ENCODE assay signal across 9 cellular contexts in genomic region chr9:72149231-72149975, GRCh38. TPM values are rescaled to one million over a fixed set of nuclear protein-coding genes. Genes with fewer than 3 reads are reported as not detected.
A peak's percentile ranks its signal among the peaks of the same experiment; 100 is the strongest.
DNase-seq lines count a peak whose midpoint lies in the region; ATAC-seq and TF ChIP-seq lines count a peak whose summit lies in the region.
"Had no signal": no experiment of that assay in that cellular context is flagged by ENCODE, and none has a peak within 500 bp of the region (broad histone marks: within the 10 kb centered on the region; RNA-seq: fewer than 3 reads in every experiment).

GDA (plus strand) TSS chr9:72149440; CDS start chr9:72149560, 120 bp downstream.

- H3K4me1 Mint-ChIP-seq in GM23338, result no peaks in the 10 kb centered on the region; the same call in 1 of the 3 replicates

- ATAC-seq in GM23338, result peak; percentile 95

- TF ChIP-seq CTCF in GM23338 (conservative IDR thresholded peaks at IDR 0.05; ENCODE audit: low read depth in 2 of 2) (0 out of 4 replicates have a peak, but pooled peaks of 1 of the 2 experiments have one; percentile 7), ascending aorta (IDR thresholded peaks at IDR 0.05) (no peak), liver (IDR thresholded peaks at IDR 0.05; ENCODE audit: low read depth, low read length, missing input control) (no peak)

- H3K4me3 Mint-ChIP-seq in GM23338, result peak within 1 kb of the TSS; percentile 79

- no peaks in the 10 kb centered on the region for H3F3A ChIP-seq in GM23338 (replicated peaks; ENCODE audit: low read depth)

- no peaks in the 10 kb centered on the region for H3K9me3 Mint-ChIP-seq in GM23338

- H3K79me2 ChIP-seq in GM23338 (replicated peaks; ENCODE audit: insufficient read depth), result no peaks in the 10 kb centered on the region

- DNase-seq in AG08396 (ENCODE audit: low spot score) (peak; percentile 16), GM23338 (ENCODE audit: low spot score) (peak; percentile 82), ascending aorta (ENCODE audit: low spot score in 2 of 2) (no peak), NCI-H2029 treated with DMSO at 0.1 percent for 48 hours (lab: John Stamatoyannopoulos, UW) (no peak), cerebellar cortex (ENCODE audit: low spot score) (no peak), NCI-H1694 (lab: John Stamatoyannopoulos, UW) (no peak)
- no peak for DNase-seq in effector memory CD4-positive, alpha-beta T cell
- DNase-seq: activated effector memory CD4-positive, alpha-beta T cell treated with anti-CD3 and anti-CD28 coated beads, Interleukin-2, amount 50 U/mL, for 16 hours had no signal

- peaks cover 4% of the 10 kb centered on the region; the same call in 1 of the 2 replicates for H3K4me1 ChIP-seq in GM23338 (ENCODE audit: insufficient read depth)
- no peaks in the 10 kb centered on the region for H3K4me1 ChIP-seq in ascending aorta
- peaks cover 5 to 23% (median 12%) of the 10 kb centered on the region in 4 donors for H3K4me1 ChIP-seq in liver (ENCODE audit: control insufficient read depth in 4 of 4, insufficient read depth in 4 of 4, low read length in 3 of 4)
- H3K4me1 ChIP-seq in effector memory CD4-positive, alpha-beta T cell (ENCODE audit: control insufficient read depth, insufficient read depth, low read length, poor library complexity, severe bottlenecking), result no peaks in the 10 kb centered on the region

- H2AFZ ChIP-seq in GM23338, result peak within 1 kb of the TSS; percentile 99

- no peaks in the 10 kb centered on the region; the same call in 2 of the 3 replicates for H3K36me3 Mint-ChIP-seq in GM23338 (ENCODE audit: low read depth)

- no peaks in the 10 kb centered on the region for H3K9me2 ChIP-seq in GM23338 (ENCODE audit: insufficient read depth)

- H3K9ac ChIP-seq in liver (ENCODE audit: low read depth in 1 of 2, low read length in 2 of 2), result peak within 1 kb of the TSS; percentile 80 to 90

- H3K4me3 ChIP-seq in GM23338 (peak within 1 kb of the TSS; percentile 66), ascending aorta (peak within 1 kb of the TSS; percentile 8 to 36), liver (ENCODE audit: low read depth in 1 of 3, low read length in 3 of 3) (peak within 1 kb of the TSS; percentile 69 to 91 (median 73))
- no peak within 1 kb of the TSS for H3K4me3 ChIP-seq in effector memory CD4-positive, alpha-beta T cell (ENCODE audit: insufficient read depth, low read depth, low read length, poor library complexity, severe bottlenecking)

- intact Hi-C loops in ascending aorta (cut with DNase I), result no loop called here

- H3K9me3 ChIP-seq in ascending aorta (no peaks in the 10 kb centered on the region), liver (ENCODE audit: control insufficient read depth in 4 of 4, low read length in 3 of 4) (no peaks in the 10 kb centered on the region)
- H3K9me3 ChIP-seq in effector memory CD4-positive, alpha-beta T cell (ENCODE audit: control insufficient read depth, low read length), result no peaks in the 10 kb centered on the region

- no peak within 1 kb of the TSS for H3K27ac Mint-ChIP-seq in GM23338

- H4K20me1 ChIP-seq in GM23338 (replicated peaks; ENCODE audit: insufficient read depth), result no peaks in the 10 kb centered on the region; the same call in 1 of the 2 replicates

- TF ChIP-seq RAD21 in liver (IDR thresholded peaks at IDR 0.05), result peak; percentile 14 to 56

- H3K36me3 ChIP-seq in GM23338 (ENCODE audit: insufficient read depth), result no peaks in the 10 kb centered on the region
- H3K36me3 ChIP-seq in ascending aorta, result no peaks in the 10 kb centered on the region
- no peaks in the 10 kb centered on the region for H3K36me3 ChIP-seq in liver (ENCODE audit: control insufficient read depth in 4 of 4, insufficient read depth in 3 of 4, low read depth in 1 of 4, low read length in 3 of 4)
- H3K36me3 ChIP-seq in effector memory CD4-positive, alpha-beta T cell (ENCODE audit: control insufficient read depth, insufficient read depth, low read length), result no peaks in the 10 kb centered on the region

- 2% methylated on average over 70 of the region's 70 CpGs for WGBS in liver

- H3K27ac ChIP-seq in GM23338 (ENCODE audit: low read depth) (no peak within 1 kb of the TSS), ascending aorta (no peak within 1 kb of the TSS), liver (ENCODE audit: low read depth in 1 of 2, low read length in 2 of 2) (peak within 1 kb of the TSS; percentile 98 to 99)
- no peak within 1 kb of the TSS for H3K27ac ChIP-seq in effector memory CD4-positive, alpha-beta T cell (ENCODE audit: insufficient read depth, low read length, poor library complexity, severe bottlenecking)

- H3K4me2 ChIP-seq in GM23338, result peak within 1 kb of the TSS; percentile 88

- peaks cover 32% of the 10 kb centered on the region for H3K27me3 Mint-ChIP-seq in GM23338 (ENCODE audit: insufficient read depth, low read depth, poor library complexity)

- H3K27me3 ChIP-seq in GM23338 (ENCODE audit: insufficient read depth) (peaks cover 42% of the 10 kb centered on the region), ascending aorta (no peaks in the 10 kb centered on the region), liver (ENCODE audit: control insufficient read depth in 4 of 4, insufficient read depth in 4 of 4, low read length in 3 of 4) (no peaks in the 10 kb centered on the region)
- no peaks in the 10 kb centered on the region for H3K27me3 ChIP-seq in effector memory CD4-positive, alpha-beta T cell (replicated peaks; ENCODE audit: control insufficient read depth, insufficient read depth, low read length, poor library complexity, severe bottlenecking)

TF ChIP-seq in GM23338, 12 proteins besides CTCF, POLR2A, EP300 and RAD21:
- TF ChIP-seq CREB1 (CRISPR knock-in tag; IDR thresholded peaks at IDR 0.05; ENCODE audit: low read depth) (no peak), ZNF114 (CRISPR knock-in tag; IDR thresholded peaks at IDR 0.05) (no peak), REST (IDR thresholded peaks at IDR 0.05; ENCODE audit: unreplicated experiment) (no peak), EZH2 (IDR thresholded peaks at IDR 0.05; ENCODE audit: low read depth, unreplicated experiment) (peak; percentile 35), POLR2AphosphoS5 (IDR thresholded peaks at IDR 0.05; ENCODE audit: low read depth) (peak; percentile 38; the same call in 1 of the 2 replicates)

TF ChIP-seq in liver, 16 proteins besides CTCF, POLR2A, EP300 and RAD21:
- TF ChIP-seq REST (IDR thresholded peaks at IDR 0.05) (peak; percentile 57), HNF4G (IDR thresholded peaks at IDR 0.05) (no peak), GABPA (IDR thresholded peaks at IDR 0.05 in 1 of 2, conservative IDR thresholded peaks at IDR 0.05 in 1 of 2) (no peak), FOXA1 (IDR thresholded peaks at IDR 0.05) (peak; percentile 33), SP1 (IDR thresholded peaks at IDR 0.05) (peak; percentile 51), MAX (IDR thresholded peaks at IDR 0.05) (no peak), HNF4A (conservative IDR thresholded peaks at IDR 0.05) (peak; percentile 38 to 57), RXRA (IDR thresholded peaks at IDR 0.05) (peak; percentile 59 to 70), ZBTB33 (IDR thresholded peaks at IDR 0.05) (peak; percentile 21), TAF1 (conservative IDR thresholded peaks at IDR 0.05) (peak; percentile 50), FOXA2 (IDR thresholded peaks at IDR 0.05) (no peak), EGR1 (IDR thresholded peaks at IDR 0.05; ENCODE audit: low read depth in 2 of 2) (peak in 1 of 2 donors; percentile 53)

RNA-seq across cellular contexts. Expression of gene GDA, which starts in this region (rescaled TPM):
- 4.1 and 5.8 TPM in 2 replicates for total RNA-seq in GM23338 (2014; rRNA removed; shearing (Covaris generic))
- polyA plus RNA-seq in GM23338 (2016; fragmentation: Nextera tagmentation; extraction: Ambion mirVana) (3.2 and 4.0 TPM in 2 replicates), liver (10 to 100 TPM; 15.0 to 24.4 TPM)
- total RNA-seq in ascending aorta (not detected), liver (10 to 100 TPM in 1 of 2 donors, under 1 TPM in 1; 0.37 to 24.1 TPM)

Comparison
In these comparisons a context has a peak if more than half of its experiments do, and no peak if none do; other contexts are left out.
1. DNase-seq: peak in AG08396 (single experiment) and GM23338 (single experiment); none in ascending aorta (0 of 2), NCI-H2029 treated with DMSO at 0.1 percent for 48 hours (single experiment), cerebellar cortex (single experiment), effector memory CD4-positive, alpha-beta T cell (0 of 3) and NCI-H1694 (single experiment).
2. H3K27ac ChIP-seq: peak in liver (2 of 2); none in GM23338 (single experiment), ascending aorta (0 of 2) and effector memory CD4-positive, alpha-beta T cell (single experiment).